ENCODE assay signal across 19 cellular contexts in genomic region chr3:71033681-71034220, GRCh38.
DNase-seq lines count a peak whose midpoint lies in the region; ATAC-seq, FAIRE-seq and TF ChIP-seq lines count a peak whose summit lies in the region.
"Had no signal": no experiment of that assay in that cellular context is flagged by ENCODE, and none has a peak within 500 bp of the region (broad histone marks: within the 10 kb centered on the region; RNA-seq: fewer than 3 reads in every experiment).

No MANE protein-coding gene starts in this region.

- H3K79me2 ChIP-seq in H1 (ENCODE audit: control insufficient read depth in 1 of 2, insufficient read depth in 2 of 2, low read length in 2 of 2) = no peaks in the 10 kb centered on the region
- H3K79me2 ChIP-seq in trophoblast cell (ENCODE audit: control insufficient read depth, insufficient read depth, low read length, poor library complexity) = no peaks in the 10 kb centered on the region

- no peak overlapping the region for H2BK20ac ChIP-seq in H1 (ENCODE audit: low read length)

- H3K9ac ChIP-seq in H1 (replicated peaks in 1 of 4; ENCODE audit: extremely low read depth in 1 of 4, low read depth in 3 of 4, low read length in 3 of 4) (no peak overlapping the region), trophoblast cell (ENCODE audit: low read length) (no peak overlapping the region)
- H3K9ac ChIP-seq: BLaER1 treated with 17β-estradiol and CSF1 and Interleukin-3, amounts not matched to agents 10 nM and 100 nM had no signal

- TF ChIP-seq EP300 in H1 (IDR thresholded peaks at IDR 0.05; ENCODE audit: borderline replicate concordance in 1 of 2, low read depth in 2 of 2, low read length in 2 of 2) = no peak

- FAIRE-seq in H1 (lab: Jason Lieb, UNC) = peak; percentile 68
- FAIRE-seq: GM19239, RCC 7860 had no signal

- DNase-seq in activated CD4-positive, alpha-beta T cell treated with anti-CD3 and anti-CD28 coated beads for 36 hours = no peak
- DNase-seq in activated CD4-positive, alpha-beta T cell treated with anti-CD3 and anti-CD28 coated beads for 48 hours = no peak
- no peak for DNase-seq in T-cell
- DNase-seq in H1 (ENCODE audit: low read depth in 1 of 2, low spot score in 2 of 2) = no peak
- no peak for DNase-seq in trophoblast cell
- no peak for DNase-seq in cerebellum (ENCODE audit: low spot score)
- DNase-seq: 8988T; activated effector memory CD4-positive, alpha-beta T cell treated with Interleukin-2 at 50 U/mL for 16 hours; DMS79; hippocampal formation; mucosa of descending colon; NCI-H1105; NCI-H2171 had no signal

- H4K91ac ChIP-seq in H1 (replicated peaks; ENCODE audit: insufficient read length, low read length) (no peak overlapping the region), trophoblast cell (ENCODE audit: low read depth, low read length) (no peak overlapping the region)

- H2AK5ac ChIP-seq in H1 (ENCODE audit: low read depth, low read length) (no peak overlapping the region), trophoblast cell (ENCODE audit: low read length) (no peak overlapping the region)

- H3K56ac ChIP-seq in H1 (replicated peaks; ENCODE audit: insufficient read length, low read depth, low read length) = no peak overlapping the region

- H3K27ac Mint-ChIP-seq in activated CD4-positive, alpha-beta T cell treated with anti-CD3 and anti-CD28 coated beads for 36 hours = peak overlapping the region; percentile 80
- H3K27ac Mint-ChIP-seq in T-cell = peak overlapping the region; percentile 78 to 83

- no peak overlapping the region for H3K23ac ChIP-seq in H1 (ENCODE audit: insufficient read length)
- no peak overlapping the region for H3K23ac ChIP-seq in trophoblast cell (ENCODE audit: low read length)

- H3K27me3 Mint-ChIP-seq in activated CD4-positive, alpha-beta T cell treated with anti-CD3 and anti-CD28 coated beads for 36 hours = no peaks in the 10 kb centered on the region
- no peaks in the 10 kb centered on the region for H3K27me3 Mint-ChIP-seq in T-cell

- intact Hi-C loops in activated CD4-positive, alpha-beta T cell treated with anti-CD3 and anti-CD28 coated beads for 36 hours (cut with DNase I, micrococcal nuclease) = no loop called here

- 76% methylated on average over 9 of the region's 9 CpGs; no CpG with 5 or more reads in 1 of the 2 experiments for WGBS in H1 (ENCODE audit: extremely low coverage in 1 of 2, insufficient coverage in 1 of 2, insufficient read length in 1 of 2, insufficient replicate concordance in 2 of 2, low coverage in 1 of 2, low lambda C conversion rate in 2 of 2, missing lambda C conversion rate in 1 of 2), 2 experiments
- WGBS in trophoblast cell (ENCODE audit: extremely low coverage, insufficient coverage, insufficient read length) = no CpG with 5 or more reads among the region's 9 CpGs

- H3K4me3 ChIP-seq in H1 (ENCODE audit: extremely low read depth in 1 of 4, insufficient read depth in 2 of 4, low read depth in 3 of 4, low read length in 4 of 4) (no peak overlapping the region), trophoblast cell (ENCODE audit: low read depth, low read length) (no peak overlapping the region)
- H3K4me3 ChIP-seq: BLaER1 treated with 17β-estradiol and CSF1 and Interleukin-3, amounts not matched to agents 10 nM and 100 nM; mucosa of descending colon; smooth muscle cell had no signal

- no peaks in the 10 kb centered on the region for H3K79me1 ChIP-seq in H1 (ENCODE audit: low read depth, low read length)
- H3K79me1 ChIP-seq in trophoblast cell (ENCODE audit: low read length) = peaks cover 2% of the 10 kb centered on the region

- no peak overlapping the region for H3K4me3 Mint-ChIP-seq in activated CD4-positive, alpha-beta T cell treated with anti-CD3 and anti-CD28 coated beads for 36 hours
- H3K4me3 Mint-ChIP-seq in T-cell = peak overlapping the region in 1 of 3 donors; percentile 35

- H4K5ac ChIP-seq in H1 (ENCODE audit: insufficient read length, low read depth, low read length) = no peak overlapping the region

- no peak for ATAC-seq in activated CD4-positive, alpha-beta T cell treated with anti-CD3 and anti-CD28 coated beads for 36 hours
- ATAC-seq in T-cell (replicated peaks in 1 of 4) (no peak), HG02981 (IDR thresholded peaks at IDR 0.05; ENCODE audit: unreplicated experiment) (no peak), GM21423 (IDR thresholded peaks at IDR 0.05; ENCODE audit: unreplicated experiment) (no peak)
- ATAC-seq: mucosa of descending colon had no signal

- H3K4me1 ChIP-seq in H1 (replicated peaks in 1 of 4; ENCODE audit: control insufficient read depth in 3 of 4, insufficient read depth in 4 of 4, low read length in 3 of 4) (peaks cover 1 to 9% (median 6%) of the 10 kb centered on the region in 4 experiments; a peak in 5 of 7 replicates), trophoblast cell (ENCODE audit: control insufficient read depth in 1 of 2, insufficient read depth in 2 of 2, low read length in 2 of 2) (peaks cover 11 to 20% of the 10 kb centered on the region in 2 experiments)

- H3K14ac ChIP-seq in H1 (ENCODE audit: insufficient read length) = no peak overlapping the region
- no peak overlapping the region for H3K14ac ChIP-seq in trophoblast cell (ENCODE audit: low read length)

- no peak for TF ChIP-seq RAD21 in H1 (IDR thresholded peaks at IDR 0.05 in 1 of 2, conservative IDR thresholded peaks at IDR 0.05 in 1 of 2; ENCODE audit: low read depth in 2 of 2, low read length in 2 of 2)

- H4K12ac ChIP-seq in trophoblast cell (ENCODE audit: low read depth, low read length) = no peak overlapping the region

- no peak overlapping the region for H3K18ac ChIP-seq in H1 (ENCODE audit: extremely low read depth, low read length)
- H3K18ac ChIP-seq in trophoblast cell (ENCODE audit: low read length) = no peak overlapping the region

- POLR2A ChIA-PET in activated CD4-positive, alpha-beta T cell treated with anti-CD3 and anti-CD28 coated beads for 36 hours (lab: Charles Lee) = no interaction called here
- POLR2A ChIA-PET in T-cell (lab: Charles Lee) (no interaction called here), H1 (lab: Charles Lee; ENCODE audit: partially characterized antibody) (no interaction called here)

- H2BK15ac ChIP-seq in H1 (ENCODE audit: low read length) = no peak overlapping the region

- peaks cover 87% of the 10 kb centered on the region for H3K4me1 Mint-ChIP-seq in activated CD4-positive, alpha-beta T cell treated with anti-CD3 and anti-CD28 coated beads for 36 hours
- H3K4me1 Mint-ChIP-seq in T-cell = peaks cover 93 to 95% (median 93%) of the 10 kb centered on the region in 3 donors

- H3K27ac ChIP-seq in H1 (ENCODE audit: low read depth, low read length) (no peak overlapping the region), trophoblast cell (ENCODE audit: low read depth, low read length) (peak overlapping the region; percentile 34)

- H2BK5ac ChIP-seq in H1 (ENCODE audit: low read depth, low read length) (no peak overlapping the region), trophoblast cell (ENCODE audit: low read depth, low read length, poor library complexity) (peak overlapping the region; percentile 6)

- H2AFZ ChIP-seq in H1 (ENCODE audit: low read length) (no peak overlapping the region), trophoblast cell (ENCODE audit: insufficient read depth, low read length, poor library complexity) (no peak overlapping the region)

- TF ChIP-seq CTCF in H1 (IDR thresholded peaks at IDR 0.05; ENCODE audit: control extremely low read depth in 1 of 3, insufficient read depth in 1 of 3, low read depth in 1 of 3, low read length in 3 of 3) = no peak

- no peak for TF ChIP-seq POLR2A in H1 (IDR thresholded peaks at IDR 0.05; ENCODE audit: control extremely low read depth in 1 of 2, low read depth in 2 of 2, low read length in 2 of 2)

- peaks cover 0 to 4% of the 10 kb centered on the region in 2 experiments for H4K20me1 ChIP-seq in H1 (replicated peaks in 1 of 2; ENCODE audit: control insufficient read depth in 1 of 2, insufficient read depth in 2 of 2, low read length in 2 of 2)

- H3K4ac ChIP-seq in H1 (replicated peaks; ENCODE audit: insufficient read length, low read depth, low read length) (no peak overlapping the region), trophoblast cell (ENCODE audit: low read depth, low read length) (no peak overlapping the region)

- H3K4me2 ChIP-seq in H1 (ENCODE audit: insufficient read depth in 1 of 2, low read depth in 2 of 2, low read length in 2 of 2) (no peak overlapping the region), trophoblast cell (ENCODE audit: low read length) (no peak overlapping the region)
- H3K4me2 ChIP-seq: smooth muscle cell had no signal

- H2BK12ac ChIP-seq in H1 (ENCODE audit: low read depth, low read length) (no peak overlapping the region), trophoblast cell (ENCODE audit: low read length) (peak overlapping the region; percentile 51)

- peaks cover 0 to 3% (median 0%) of the 10 kb centered on the region in 4 experiments; a peak in 2 of 8 replicates for H3K36me3 ChIP-seq in H1 (ENCODE audit: control insufficient read depth in 2 of 4, insufficient read depth in 4 of 4, low read length in 3 of 4)
- H3K36me3 ChIP-seq in trophoblast cell (ENCODE audit: control insufficient read depth in 1 of 2, insufficient read depth in 2 of 2, low read length in 2 of 2) = no peaks in the 10 kb centered on the region

- H2BK120ac ChIP-seq in H1 (replicated peaks; ENCODE audit: low read depth, low read length) (no peak overlapping the region), trophoblast cell (ENCODE audit: insufficient read depth, low read length, poor library complexity) (no peak overlapping the region)

- H3K23me2 ChIP-seq in H1 (ENCODE audit: low read depth, low read length) = no peaks in the 10 kb centered on the region

- no peaks in the 10 kb centered on the region; a peak in 1 of 7 replicates for H3K27me3 ChIP-seq in H1 (replicated peaks in 1 of 4; ENCODE audit: control insufficient read depth in 3 of 4, extremely low read depth in 1 of 4, insufficient read depth in 3 of 4, low read length in 3 of 4)
- H3K27me3 ChIP-seq in trophoblast cell (ENCODE audit: insufficient read depth, low read length) = no peaks in the 10 kb centered on the region
- H3K27me3 ChIP-seq: BLaER1 treated with 17β-estradiol and CSF1 and Interleukin-3, amounts not matched to agents 10 nM and 100 nM had no signal

- H4K8ac ChIP-seq in H1 (ENCODE audit: extremely low read depth, insufficient read depth, low read length) (no peak overlapping the region), trophoblast cell (ENCODE audit: low read depth, low read length) (no peak overlapping the region)

- H3K36me3 Mint-ChIP-seq in activated CD4-positive, alpha-beta T cell treated with anti-CD3 and anti-CD28 coated beads for 36 hours (ENCODE audit: low read depth) = peaks cover 86% of the 10 kb centered on the region
- peaks cover 74% of the 10 kb centered on the region for H3K36me3 Mint-ChIP-seq in T-cell

- CTCF ChIA-PET in activated CD4-positive, alpha-beta T cell treated with anti-CD3 and anti-CD28 coated beads for 36 hours (lab: Charles Lee) = interaction anchor here (1.5 kb wide), 1 partner anchor 27 kb away, joined by 4 read pairs; no protein-coding TSS in a partner anchor
- CTCF ChIA-PET in T-cell (lab: Charles Lee) = no interaction called here
- CTCF ChIA-PET in H1 (lab: Charles Lee; ENCODE audit: partially characterized antibody) = interaction anchor here (0.7 to 3.7 kb wide), 3 partner anchors 11 to 207 kb away, joined by 3 to 25 read pairs (median 3); no protein-coding TSS in a partner anchor

- no peaks in the 10 kb centered on the region for H3K9me3 Mint-ChIP-seq in activated CD4-positive, alpha-beta T cell treated with anti-CD3 and anti-CD28 coated beads for 36 hours (ENCODE audit: low read depth)
- no peaks in the 10 kb centered on the region for H3K9me3 Mint-ChIP-seq in T-cell

- no peaks in the 10 kb centered on the region for H3K9me3 ChIP-seq in H1 (ENCODE audit: insufficient read depth in 2 of 2, low read depth in 1 of 2, low read length in 1 of 2)
- H3K9me3 ChIP-seq in trophoblast cell (ENCODE audit: insufficient read depth, low read depth, low read length) = no peaks in the 10 kb centered on the region
- H3K9me3 ChIP-seq: mucosa of descending colon had no signal

Comparison
In these comparisons a context has a peak if more than half of its experiments do, and no peak if none do; other contexts are left out.
1. CTCF ChIA-PET loops: an anchor here in activated CD4-positive, alpha-beta T cell treated with anti-CD3 and anti-CD28 coated beads for 36 hours (1.5 kb wide) and H1 (0.7 to 3.7 kb wide); none called in T-cell.